8 cellular contexts compared by ENCODE assay signal in the genomic region with DNA sequence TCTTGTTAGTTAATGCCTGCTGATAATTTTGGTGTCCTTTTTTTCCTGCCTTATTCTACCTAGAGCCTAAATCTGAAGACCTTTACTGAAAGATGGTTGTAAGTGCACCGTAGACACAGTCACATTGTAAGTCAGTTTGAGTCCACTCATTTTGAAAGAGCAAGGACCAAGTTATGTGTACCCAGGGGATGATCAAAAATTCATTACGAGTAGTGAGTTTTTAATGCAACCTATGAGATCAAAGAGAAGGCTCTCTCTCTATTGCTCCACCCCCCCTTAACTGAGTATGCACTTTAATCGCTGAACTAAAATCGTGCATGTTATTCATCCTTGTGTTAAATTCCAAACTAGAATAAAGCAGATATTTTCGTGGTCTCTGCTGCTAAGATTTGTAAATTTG. TPM values are rescaled to one million over a fixed set of nuclear protein-coding genes. Genes with fewer than 3 reads are reported as not detected.
DNase-seq lines count a peak whose midpoint lies in the region; ATAC-seq and TF ChIP-seq lines count a peak whose summit lies in the region.

No MANE protein-coding gene starts in this region.

- H3K4me3 ChIP-seq in right cardiac atrium (ENCODE audit: low read length) (peak overlapping the region; percentile 60), vagina (peak overlapping the region; percentile 9 to 88)

- 13% methylated on average over 5 of the region's 5 CpGs for WGBS in right cardiac atrium

- intact Hi-C loops in right cardiac atrium (cut with DNase I) = no loop called here
- intact Hi-C loops in Right ventricle myocardium inferior (cut with DNase I) = loop anchor here (10.0 kb wide), 1 partner anchor 369 kb away; no protein-coding TSS in a partner anchor
- intact Hi-C loops in vagina (cut with DNase I) = loop anchor here (10.0 kb wide), 1 partner anchor 321 kb away; no protein-coding TSS in a partner anchor

- H3K4me3 Mint-ChIP-seq in activated CD4-positive, alpha-beta memory T cell treated with anti-CD3 and anti-CD28 coated beads, Interleukin-2, amount 10 ng/mL, durations not matched to agents 7 days and 5 days = peak overlapping the region; percentile 94

- TF ChIP-seq POLR2A in vagina (IDR thresholded peaks at IDR 0.05) = no peak

- CTCF ChIA-PET in activated CD4-positive, alpha-beta memory T cell treated with anti-CD3 and anti-CD28 coated beads, Interleukin-2, amount 10 ng/mL, durations not matched to agents 7 days and 5 days (lab: Charles Lee) = interaction anchor here (0.5 to 1.8 kb wide), 3 partner anchors 10 to 204 kb away, joined by 3 to 6 read pairs (median 5); no protein-coding TSS in a partner anchor

- no peaks in the 10 kb centered on the region for H3K9me3 Mint-ChIP-seq in activated CD4-positive, alpha-beta memory T cell treated with anti-CD3 and anti-CD28 coated beads, Interleukin-2, amount 10 ng/mL, durations not matched to agents 7 days and 5 days

- H3K9me3 ChIP-seq in right cardiac atrium (ENCODE audit: control insufficient read depth, low read length) (no peaks in the 10 kb centered on the region), vagina (no peaks in the 10 kb centered on the region)

- peaks cover 29% of the 10 kb centered on the region for H3K4me1 Mint-ChIP-seq in activated CD4-positive, alpha-beta memory T cell treated with anti-CD3 and anti-CD28 coated beads, Interleukin-2, amount 10 ng/mL, durations not matched to agents 7 days and 5 days

- H3K36me3 Mint-ChIP-seq in activated CD4-positive, alpha-beta memory T cell treated with anti-CD3 and anti-CD28 coated beads, Interleukin-2, amount 10 ng/mL, durations not matched to agents 7 days and 5 days (ENCODE audit: low read depth) = peaks cover 11% of the 10 kb centered on the region

- H3K27ac ChIP-seq in right cardiac atrium (ENCODE audit: low read length) (no peak overlapping the region), vagina (no peak overlapping the region)

- POLR2A ChIA-PET in activated CD4-positive, alpha-beta memory T cell treated with anti-CD3 and anti-CD28 coated beads, Interleukin-2, amount 10 ng/mL, durations not matched to agents 7 days and 5 days (lab: Charles Lee) = interaction anchor here (1.3 to 5.4 kb wide), 4 partner anchors 10 to 211 kb away, joined by 4 to 93 read pairs (median 24); partner anchors contain the start of gene MBNL2

- H3K27ac Mint-ChIP-seq in activated CD4-positive, alpha-beta memory T cell treated with anti-CD3 and anti-CD28 coated beads, Interleukin-2, amount 10 ng/mL, durations not matched to agents 7 days and 5 days = peak overlapping the region; percentile 70

- H3K4me1 ChIP-seq in right cardiac atrium (ENCODE audit: control insufficient read depth, insufficient read depth, low read length) = peaks cover 2% of the 10 kb centered on the region
- peaks cover 47% of the 10 kb centered on the region for H3K4me1 ChIP-seq in vagina

- no peaks in the 10 kb centered on the region for H3K27me3 Mint-ChIP-seq in activated CD4-positive, alpha-beta memory T cell treated with anti-CD3 and anti-CD28 coated beads, Interleukin-2, amount 10 ng/mL, durations not matched to agents 7 days and 5 days

- no peak for TF ChIP-seq CTCF in vagina (IDR thresholded peaks at IDR 0.05)

- ATAC-seq in right cardiac atrium (no peak), Right ventricle myocardium inferior (no peak), HG02970 (IDR thresholded peaks at IDR 0.05; ENCODE audit: low FRiP score, unreplicated experiment) (no peak), HG03175 (IDR thresholded peaks at IDR 0.05; ENCODE audit: unreplicated experiment) (no peak)

- no peaks in the 10 kb centered on the region for H3K27me3 ChIP-seq in right cardiac atrium (ENCODE audit: control insufficient read depth, insufficient read depth)
- H3K27me3 ChIP-seq in vagina = no peaks in the 10 kb centered on the region

- H3K36me3 ChIP-seq in vagina = no peaks in the 10 kb centered on the region

- no peak for DNase-seq in right cardiac atrium
- DNase-seq in Right ventricle myocardium inferior (ENCODE audit: missing footprints) = no peak
- no peak for DNase-seq in activated CD4-positive, alpha-beta memory T cell treated with anti-CD3 and anti-CD28 coated beads, Interleukin-2, amount 10 ng/mL, durations not matched to agents 7 days and 5 days
- DNase-seq in left kidney (ENCODE audit: low read depth, low spot score) = peak; percentile 9
- DNase-seq in vagina (ENCODE audit: extremely low spot score in 2 of 2) = no peak
- DNase-seq in activated CD8-positive, alpha-beta memory T cell treated with anti-CD3 and anti-CD28 coated beads, Interleukin-2, amount 50 U/mL, for 4 hours = no peak

RNA-seq across cellular contexts. Expression of gene RAP2A, which starts 1.8 kb away (rescaled TPM):
- total RNA-seq in right cardiac atrium (10 to 100 TPM; 16.0 to 19.6 (median 17.1) TPM), Right ventricle myocardium inferior (20.1 TPM), vagina (19.6 TPM)
- 6.4 TPM for polyA plus RNA-seq in right cardiac atrium
- total RNA-seq in activated CD4-positive, alpha-beta memory T cell treated with anti-CD3 and anti-CD28 coated beads, Interleukin-2, amount 10 ng/mL, durations not matched to agents 7 days and 5 days = 10 to 100 TPM; 37.0 to 39.2 TPM

Comparison
In these comparisons a context has a peak if more than half of its experiments do, and no peak if none do; other contexts are left out.
1. intact Hi-C loops: an anchor here in Right ventricle myocardium inferior (10.0 kb wide) and vagina (10.0 kb wide); none called in right cardiac atrium.